8 cellular contexts compared by ENCODE assay signal in the genomic region with DNA sequence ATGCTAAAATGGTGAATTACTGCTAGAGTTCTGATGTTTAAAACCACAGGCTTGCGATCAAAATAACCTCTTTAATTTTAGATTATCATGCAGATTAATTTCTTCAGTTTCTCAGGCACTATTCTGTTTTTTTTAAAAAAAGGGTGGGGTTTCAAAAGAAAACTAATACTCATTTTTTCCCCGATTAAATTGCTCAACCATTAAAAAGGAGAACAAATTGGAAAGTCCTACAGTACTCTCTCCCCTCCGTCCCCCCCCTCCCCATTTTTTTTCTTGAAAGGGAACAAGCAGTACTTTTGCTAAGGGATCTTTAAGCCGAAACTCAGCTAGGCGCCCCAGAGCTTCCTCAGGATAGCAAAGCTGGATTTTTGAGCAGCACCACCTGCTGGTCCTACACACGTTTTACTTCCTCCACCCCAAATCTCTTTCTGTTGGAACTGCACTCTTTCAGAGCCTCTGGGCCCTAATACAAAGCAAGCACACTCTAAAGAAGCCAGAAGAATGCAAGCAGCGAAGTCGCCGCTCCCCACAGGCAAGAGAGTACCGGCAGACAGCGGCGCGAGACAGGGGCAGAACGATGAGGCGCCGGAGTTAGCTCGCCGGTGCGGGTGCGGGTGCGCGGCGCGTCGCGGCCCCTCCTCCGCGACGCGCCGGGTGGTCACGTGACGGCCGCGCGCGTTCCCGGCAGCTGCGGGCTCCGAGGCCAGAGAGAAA. TPM values are rescaled to one million over a fixed set of nuclear protein-coding genes. Genes with fewer than 3 reads are reported as not detected.
DNase-seq lines count a peak whose midpoint lies in the region; ATAC-seq and TF ChIP-seq lines count a peak whose summit lies in the region.

A gene with protein sequence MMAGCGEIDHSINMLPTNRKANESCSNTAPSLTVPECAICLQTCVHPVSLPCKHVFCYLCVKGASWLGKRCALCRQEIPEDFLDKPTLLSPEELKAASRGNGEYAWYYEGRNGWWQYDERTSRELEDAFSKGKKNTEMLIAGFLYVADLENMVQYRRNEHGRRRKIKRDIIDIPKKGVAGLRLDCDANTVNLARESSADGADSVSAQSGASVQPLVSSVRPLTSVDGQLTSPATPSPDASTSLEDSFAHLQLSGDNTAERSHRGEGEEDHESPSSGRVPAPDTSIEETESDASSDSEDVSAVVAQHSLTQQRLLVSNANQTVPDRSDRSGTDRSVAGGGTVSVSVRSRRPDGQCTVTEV (plus strand): TSS at position 687 of the 714 bp plus-strand sequence. CDS start 13,475 bp downstream, outside the sequence.

- no peaks in the 10 kb centered on the region for H3K36me3 ChIP-seq in right lobe of liver

- H3K4me3 ChIP-seq in dorsolateral prefrontal cortex (peak within 1 kb of the TSS; percentile 62 to 97 (median 90)), right lobe of liver (peak within 1 kb of the TSS; percentile 68 to 79 (median 78))

- ATAC-seq in GM19328 (IDR thresholded peaks at IDR 0.05; ENCODE audit: unreplicated experiment) (peak; percentile 85), HG03469 (IDR thresholded peaks at IDR 0.05; ENCODE audit: unreplicated experiment) (peak; percentile 67), right lobe of liver (peak; percentile 88 to 93 (median 91))

- WGBS in right lobe of liver (ENCODE audit: insufficient coverage, low coverage, low lambda C conversion rate, missing lambda C conversion rate) = 0% methylated on average over 24 of the region's 40 CpGs

- DNase-seq in C1 segment of cervical spinal cord (lab: John Stamatoyannopoulos, UW) (peak in 13 of 14 donors; percentile 42 to 95 (median 87)), NCI-H524 treated with DMSO at 0.1 percent for 48 hours (lab: John Stamatoyannopoulos, UW) (peak; percentile 84), dorsolateral prefrontal cortex (peak; percentile 64 to 87 (median 80)), right lobe of liver (peak; percentile 88 to 90 (median 89))
- peak; percentile 49 to 59 for DNase-seq in activated CD4-positive, alpha-beta T cell treated with anti-CD3 and anti-CD28 coated beads, Interleukin-2, amount 50 U/mL, for 24 hours (ENCODE audit: low read depth in 1 of 2, low spot score in 1 of 2)
- DNase-seq in stimulated activated CD4-positive, alpha-beta T cell treated with anti-CD3 and anti-CD28 coated beads, Interleukin-4, amount 100 ng/mL, for 24 hours = peak; percentile 72

- no peaks in the 10 kb centered on the region for H3K27me3 ChIP-seq in dorsolateral prefrontal cortex
- no peaks in the 10 kb centered on the region for H3K27me3 ChIP-seq in right lobe of liver

- H3K27ac ChIP-seq in dorsolateral prefrontal cortex (peak within 1 kb of the TSS; percentile 81 to 100 (median 98)), right lobe of liver (peak within 1 kb of the TSS; percentile 98 to 99 (median 99))

- peak; percentile 66 to 89 (median 78) for TF ChIP-seq CTCF in dorsolateral prefrontal cortex (IDR thresholded peaks at IDR 0.05 in 54 of 56, conservative IDR thresholded peaks at IDR 0.05 in 2 of 56; ENCODE audit: low read depth in 1 of 56, partially characterized antibody in 56 of 56)
- peak; percentile 65 to 83 (median 72) for TF ChIP-seq CTCF in right lobe of liver (IDR thresholded peaks at IDR 0.05)

- intact Hi-C loops in dorsolateral prefrontal cortex (cut with DNase I) (loop anchor here in 1 of 2 donors (2.0 kb wide), 1 partner anchor 250 kb away; no protein-coding TSS in a partner anchor), right lobe of liver (cut with DNase I) (loop anchor here in 1 of 2 donors (10.0 kb wide), 1 partner anchor 82 kb away; no protein-coding TSS in a partner anchor)

- no peaks in the 10 kb centered on the region for H3K9me3 ChIP-seq in right lobe of liver

- peaks cover 0 to 16% (median 8%) of the 10 kb centered on the region in 4 donors for H3K4me1 ChIP-seq in right lobe of liver

- TF ChIP-seq POLR2A in right lobe of liver (IDR thresholded peaks at IDR 0.05) = no peak

RNA-seq across cellular contexts. Expression of the gene that starts here (rescaled TPM):
- total RNA-seq in dorsolateral prefrontal cortex (100 to 1,000 TPM in 5 of 120 experiments, 10 to 100 TPM in 115; 63.3 to 109 (median 88.7) TPM), right lobe of liver (10 to 100 TPM; 12.8 to 19.5 (median 14.9) TPM)

Comparison
In these comparisons a context has a peak if more than half of its experiments do, and no peak if none do; other contexts are left out.
1. Peak in every context shown above with its lines: DNase-seq, ATAC-seq, H3K4me3 ChIP-seq and H3K27ac ChIP-seq.